Comparison of ENCODE assay signal across 15 cellular contexts in genomic region chrX:74349387-74349786, GRCh38. TPM values are rescaled to one million over a fixed set of nuclear protein-coding genes. Genes with fewer than 3 reads are reported as not detected.
DNase-seq lines count a peak whose midpoint lies in the region; ATAC-seq and TF ChIP-seq lines count a peak whose summit lies in the region.
"Had no signal": no experiment of that assay in that cellular context is flagged by ENCODE, and none has a peak within 500 bp of the region (broad histone marks: within the 10 kb centered on the region; RNA-seq: fewer than 3 reads in every experiment).

No MANE protein-coding gene starts in this region.

- H3K79me2 ChIP-seq in PC-3 (ENCODE audit: low read length): no peaks in the 10 kb centered on the region
- no peaks in the 10 kb centered on the region for H3K79me2 ChIP-seq in trophoblast cell (ENCODE audit: control insufficient read depth, insufficient read depth, low read length, poor library complexity)

- H2BK12ac ChIP-seq in trophoblast cell (ENCODE audit: low read length): no peak overlapping the region

- no CpG with 5 or more reads among the region's 3 CpGs for WGBS in trophoblast cell (ENCODE audit: extremely low coverage, insufficient coverage, insufficient read length)
- 60% methylated on average over 3 of the region's 3 CpGs; no CpG with 5 or more reads in 1 of the 2 experiments for WGBS in endodermal cell (ENCODE audit: insufficient coverage in 1 of 2, insufficient read length in 1 of 2), 2 experiments

- H2BK120ac ChIP-seq in trophoblast cell (ENCODE audit: insufficient read depth, low read length, poor library complexity): no peak overlapping the region

- H2AFZ ChIP-seq in PC-3 (ENCODE audit: low read length): peak overlapping the region; percentile 5; the same call in 1 of the 2 replicates
- no peak overlapping the region for H2AFZ ChIP-seq in trophoblast cell (ENCODE audit: insufficient read depth, low read length, poor library complexity)

- H3K4me3 ChIP-seq in PC-3 (ENCODE audit: low read length) (no peak overlapping the region), epithelial cell of esophagus (ENCODE audit: low read length) (no peak overlapping the region), trophoblast cell (ENCODE audit: low read depth, low read length) (no peak overlapping the region), endodermal cell (ENCODE audit: low read length) (no peak overlapping the region)
- H3K4me3 ChIP-seq: prostate gland had no signal

- no peak overlapping the region for H3K18ac ChIP-seq in trophoblast cell (ENCODE audit: low read length)

- H2BK5ac ChIP-seq in trophoblast cell (ENCODE audit: low read depth, low read length, poor library complexity): no peak overlapping the region

- H3K4me1 ChIP-seq in PC-3 (ENCODE audit: insufficient read depth, low read length) (peaks cover 12% of the 10 kb centered on the region), trophoblast cell (ENCODE audit: control insufficient read depth in 1 of 2, insufficient read depth in 2 of 2, low read length in 2 of 2) (peaks cover 0 to 2% of the 10 kb centered on the region in 2 experiments), endodermal cell (ENCODE audit: control insufficient read depth, insufficient read depth, low read length) (no peaks in the 10 kb centered on the region)
- H3K4me1 ChIP-seq: prostate gland had no signal

- no peaks in the 10 kb centered on the region for H3K36me3 Mint-ChIP-seq in endodermal cell (ENCODE audit: low read depth)

- no peak overlapping the region for H4K12ac ChIP-seq in trophoblast cell (ENCODE audit: low read depth, low read length)

- H3F3A ChIP-seq in PC-3 (ENCODE audit: low read length, unreplicated experiment): no peaks in the 10 kb centered on the region

- H3K4me3 Mint-ChIP-seq in endodermal cell: no peak overlapping the region
- H3K4me3 Mint-ChIP-seq: T-helper 1 cell treated with Interleukin-12 subunit alpha and Interleukin-12 subunit beta and Interleukin-4 antibody, amounts not matched to agents 30 μg/mL and 1 μg/mL, for 36 hours had no signal

- H3K23ac ChIP-seq in trophoblast cell (ENCODE audit: low read length): no peak overlapping the region

- BruUV-seq in PC-3 (replicated peaks; lab: Mats Ljungman, UMichigan): no TSS peak

- H3K9ac ChIP-seq in PC-3 (ENCODE audit: low read length) (no peak overlapping the region), trophoblast cell (ENCODE audit: low read length) (no peak overlapping the region), endodermal cell (ENCODE audit: extremely low read depth, low read length, poor library complexity, severe bottlenecking) (no peak overlapping the region)

- no peaks in the 10 kb centered on the region for H3K27me3 Mint-ChIP-seq in endodermal cell (ENCODE audit: insufficient read depth)

- no peaks in the 10 kb centered on the region for H3K9me2 ChIP-seq in PC-3 (replicated peaks; ENCODE audit: low read length)

- H4K8ac ChIP-seq in trophoblast cell (ENCODE audit: low read depth, low read length): no peak overlapping the region

- H3K14ac ChIP-seq in trophoblast cell (ENCODE audit: low read length): no peak overlapping the region

- H3K4me2 ChIP-seq in PC-3 (ENCODE audit: low read length) (peak overlapping the region; percentile 30), trophoblast cell (ENCODE audit: low read length) (no peak overlapping the region)

- POLR2A ChIA-PET in PC-3 (lab: Charles Lee; ENCODE audit: unreplicated experiment): no interaction called here

- no peaks in the 10 kb centered on the region for H3K9me3 Mint-ChIP-seq in endodermal cell
- H3K9me3 Mint-ChIP-seq: T-helper 1 cell treated with Interleukin-12 subunit alpha and Interleukin-12 subunit beta and Interleukin-4 antibody, amounts not matched to agents 30 μg/mL and 1 μg/mL, for 36 hours had no signal

- H2AK5ac ChIP-seq in trophoblast cell (ENCODE audit: low read length): no peak overlapping the region

- no peaks in the 10 kb centered on the region for H3K79me1 ChIP-seq in trophoblast cell (ENCODE audit: low read length)

- DNase-seq in EH (ENCODE audit: low read depth) (peak; percentile 69), PC-3 (peak; percentile 69), epithelial cell of esophagus (ENCODE audit: low read depth) (peak; percentile 65), trophoblast cell (peak; percentile 11 to 37), NCI-H1694 (lab: John Stamatoyannopoulos, UW) (no peak), cerebellar nuclear complex (lab: John Stamatoyannopoulos, UW) (no peak), endodermal cell (no peak), 8988T (no peak)
- DNase-seq: stimulated activated CD4-positive, alpha-beta T cell treated with anti-CD3 and anti-CD28 coated beads, Interleukin-4, amount 100 ng/mL, for 24 hours; stimulated activated naive CD8-positive, alpha-beta T cell treated with anti-CD3 and anti-CD28 coated beads, Interleukin-15, Interleukin-2, amounts not matched to agents 100 U/mL and 50 U/mL, for 24 hours had no signal

- CTCF ChIA-PET in PC-3 (lab: Charles Lee): no interaction called here

- H3K36me3 ChIP-seq in PC-3 (ENCODE audit: low read depth, low read length): no peaks in the 10 kb centered on the region
- no peaks in the 10 kb centered on the region for H3K36me3 ChIP-seq in trophoblast cell (ENCODE audit: control insufficient read depth in 1 of 2, insufficient read depth in 2 of 2, low read length in 2 of 2)
- no peaks in the 10 kb centered on the region for H3K36me3 ChIP-seq in endodermal cell (ENCODE audit: control insufficient read depth, insufficient read depth, low read length)
- H3K36me3 ChIP-seq: prostate gland had no signal

- TF ChIP-seq CTCF in PC-3 (conservative IDR thresholded peaks at IDR 0.05; ENCODE audit: low read depth, low read length) (no peak), epithelial cell of esophagus (IDR thresholded peaks at IDR 0.05; ENCODE audit: insufficient read depth, low read depth, low read length, missing control alignments) (no peak), endodermal cell (conservative IDR thresholded peaks at IDR 0.05) (no peak)

- peak; percentile 84 for ATAC-seq in PC-3
- ATAC-seq: stimulated activated naive CD8-positive, alpha-beta T cell treated with anti-CD3 and anti-CD28 coated beads, Interleukin-15, Interleukin-2, amounts not matched to agents 100 U/mL and 50 U/mL, for 24 hours had no signal

- H4K91ac ChIP-seq in trophoblast cell (ENCODE audit: low read depth, low read length): no peak overlapping the region

- H3K9me3 ChIP-seq in PC-3 (ENCODE audit: low read length) (no peaks in the 10 kb centered on the region), trophoblast cell (ENCODE audit: insufficient read depth, low read depth, low read length) (no peaks in the 10 kb centered on the region), endodermal cell (ENCODE audit: control insufficient read depth, low read length) (no peaks in the 10 kb centered on the region)
- H3K9me3 ChIP-seq: prostate gland had no signal

- H3K27ac Mint-ChIP-seq in endodermal cell: no peak overlapping the region
- H3K27ac Mint-ChIP-seq: T-helper 1 cell treated with Interleukin-12 subunit alpha and Interleukin-12 subunit beta and Interleukin-4 antibody, amounts not matched to agents 30 μg/mL and 1 μg/mL, for 36 hours had no signal

- intact Hi-C loops in PC-3 (cut with micrococcal nuclease): no loop called here

- no peaks in the 10 kb centered on the region for H3K4me1 Mint-ChIP-seq in endodermal cell

- H4K20me1 ChIP-seq in PC-3 (ENCODE audit: low read length): no peaks in the 10 kb centered on the region

- H3K4ac ChIP-seq in trophoblast cell (ENCODE audit: low read depth, low read length): no peak overlapping the region

- H3K27me3 ChIP-seq in PC-3 (ENCODE audit: low read length): no peaks in the 10 kb centered on the region
- H3K27me3 ChIP-seq in trophoblast cell (ENCODE audit: insufficient read depth, low read length): no peaks in the 10 kb centered on the region
- H3K27me3 ChIP-seq in endodermal cell (ENCODE audit: control insufficient read depth, insufficient read depth, low read length, poor library complexity, severe bottlenecking): no peaks in the 10 kb centered on the region

- H3K27ac ChIP-seq in PC-3 (ENCODE audit: low read length) (no peak overlapping the region), trophoblast cell (ENCODE audit: low read depth, low read length) (peak overlapping the region; percentile 10), endodermal cell (ENCODE audit: low read depth, low read length) (no peak overlapping the region)
- H3K27ac ChIP-seq: prostate gland had no signal

RNA-seq across cellular contexts. Expression of gene ZCCHC13, which starts 45.4 kb away (rescaled TPM):
- total RNA-seq in PC-3 (2014; rRNA removed) (not detected in 2 replicates), endodermal cell (not detected)
- not detected in 2 replicates for polyA plus RNA-seq in trophoblast cell (2013)
- not detected for polyA plus RNA-seq in endodermal cell (2013, experiment 1 of 2)
- polyA plus RNA-seq in endodermal cell (2013, experiment 2 of 2): not detected
- total RNA-seq: chondrocyte, myocyte had no signal
- polyA plus RNA-seq: esophagus had no signal

Comparison
In these comparisons a context has a peak if more than half of its experiments do, and no peak if none do; other contexts are left out.
1. DNase-seq: peak in EH (single experiment), PC-3 (single experiment), epithelial cell of esophagus (single experiment) and trophoblast cell (2 of 2); none in NCI-H1694 (single experiment), cerebellar nuclear complex (0 of 2), endodermal cell (single experiment) and 8988T (single experiment).